In the genomic region with DNA sequence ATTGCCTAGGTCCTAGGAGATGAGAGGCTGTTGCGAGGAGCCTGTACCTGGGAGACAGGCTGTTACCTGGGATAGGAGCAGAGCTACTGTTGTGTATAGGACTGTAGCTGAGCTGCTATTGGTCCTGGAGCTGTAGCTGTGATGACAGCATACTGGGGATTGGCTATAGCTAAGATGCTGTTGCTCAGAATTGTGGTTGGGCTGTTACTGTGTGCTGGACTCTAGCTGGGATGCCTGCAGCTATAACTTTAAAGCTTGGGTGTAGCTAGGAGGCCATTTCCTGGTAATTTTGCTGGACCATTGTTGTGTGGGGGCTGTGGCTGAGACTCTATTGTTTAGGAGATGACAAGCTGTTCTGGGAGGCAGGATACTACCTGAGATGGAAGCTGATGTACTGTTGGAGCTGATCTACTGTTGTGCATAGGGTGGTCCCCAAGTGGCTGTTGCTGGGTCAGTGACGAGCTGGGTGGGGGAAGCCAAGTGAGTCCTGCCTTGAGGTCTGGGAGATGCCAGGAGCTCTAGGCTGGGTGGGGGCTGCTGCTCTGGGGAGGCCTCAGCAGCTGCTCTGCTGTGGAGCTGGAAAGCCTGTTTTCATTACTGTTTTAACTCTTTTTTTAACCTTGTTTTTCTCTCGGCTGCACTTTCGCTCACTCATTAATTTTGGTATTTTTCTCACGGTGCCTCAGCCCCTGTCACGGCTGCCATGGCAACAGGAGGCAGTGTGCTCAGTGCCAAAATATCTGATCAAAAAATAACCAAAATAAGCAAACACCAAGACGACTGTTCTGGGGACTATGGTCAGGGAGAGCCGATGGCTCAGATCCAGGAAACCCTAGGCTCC, we compare ENCODE assay signal across 12 cellular contexts.
DNase-seq lines count a peak whose midpoint lies in the region; ATAC-seq lines count a peak whose summit lies in the region.
"Had no signal": no experiment of that assay in that cellular context is flagged by ENCODE, and none has a peak within 500 bp of the region (broad histone marks: within the 10 kb centered on the region; RNA-seq: fewer than 3 reads in every experiment).

No MANE protein-coding gene starts in this region.

- no peak overlapping the region for H3K27ac ChIP-seq in HUES6 (ENCODE audit: low read depth, low read length)
- H3K27ac ChIP-seq: SJCRH30 had no signal

- H3K4me3 Mint-ChIP-seq in central memory CD8-positive, alpha-beta T cell, result no peak overlapping the region
- H3K4me3 Mint-ChIP-seq: activated CD4-positive, alpha-beta T cell treated with anti-CD3 and anti-CD28 coated beads for 36 hours had no signal

- H3K9ac ChIP-seq in HUES6 (ENCODE audit: low read length), result no peak overlapping the region

- H3K36me3 ChIP-seq in HUES6 (ENCODE audit: control insufficient read depth, insufficient read depth, low read length), result no peaks in the 10 kb centered on the region
- H3K36me3 ChIP-seq: SJCRH30 had no signal

- no peaks in the 10 kb centered on the region for H3K9me3 ChIP-seq in HUES6 (ENCODE audit: control insufficient read depth, insufficient read depth, low read depth, low read length)
- H3K9me3 ChIP-seq: SJCRH30 had no signal

- H3K27ac Mint-ChIP-seq in central memory CD8-positive, alpha-beta T cell (ENCODE audit: low read depth), result peak overlapping the region; percentile 23
- H3K27ac Mint-ChIP-seq: activated CD4-positive, alpha-beta T cell treated with anti-CD3 and anti-CD28 coated beads for 36 hours had no signal

- H3K36me3 Mint-ChIP-seq in central memory CD8-positive, alpha-beta T cell (ENCODE audit: insufficient read depth), result no peaks in the 10 kb centered on the region

- H3K9me3 Mint-ChIP-seq in central memory CD8-positive, alpha-beta T cell, result no peaks in the 10 kb centered on the region

- no peak for ATAC-seq in central memory CD8-positive, alpha-beta T cell (replicated peaks; ENCODE audit: extremely low read depth, poor library complexity, severe bottlenecking)
- ATAC-seq: activated CD4-positive, alpha-beta T cell treated with anti-CD3 and anti-CD28 coated beads for 36 hours had no signal

- no peak for DNase-seq in central memory CD8-positive, alpha-beta T cell (ENCODE audit: low spot score in 2 of 2)
- peak; percentile 76 for DNase-seq in islet precursor cell
- peak; percentile 71 for DNase-seq in superior temporal gyrus (ENCODE audit: extremely low spot score)
- DNase-seq in AG08396 (ENCODE audit: low spot score), result no peak
- DNase-seq in stimulated activated CD4-positive, alpha-beta T cell treated with anti-CD3 and anti-CD28 coated beads, Interleukin-15, amount 100 ng/mL, for 24 hours, result no peak
- no peak for DNase-seq in medulla oblongata (ENCODE audit: extremely low spot score)
- DNase-seq: activated CD4-positive, alpha-beta T cell treated with anti-CD3 and anti-CD28 coated beads for 36 hours; DMS 273 treated with DMSO at 0.1 percent for 48 hours; NCI-H2107; SJCRH30; stimulated activated CD4-positive, alpha-beta T cell treated with anti-CD3 and anti-CD28 coated beads, Interleukin-4, amount 100 ng/mL, for 1 hour had no signal

- H3K4me1 ChIP-seq in HUES6 (ENCODE audit: control insufficient read depth, insufficient read depth, low read length), result peaks cover 49% of the 10 kb centered on the region

- peak overlapping the region; percentile 59 for H3K4me3 ChIP-seq in HUES6 (ENCODE audit: low read depth, low read length)
- H3K4me3 ChIP-seq: SJCRH30 had no signal

- H3K27me3 ChIP-seq in HUES6 (ENCODE audit: control insufficient read depth, insufficient read depth, low read length), result peaks cover 66% of the 10 kb centered on the region

- peaks cover 88% of the 10 kb centered on the region for H3K27me3 Mint-ChIP-seq in central memory CD8-positive, alpha-beta T cell

- peaks cover 30% of the 10 kb centered on the region for H3K4me1 Mint-ChIP-seq in central memory CD8-positive, alpha-beta T cell

Comparison
In these comparisons a context has a peak if more than half of its experiments do, and no peak if none do; other contexts are left out.
1. DNase-seq: peak in islet precursor cell (single experiment) and superior temporal gyrus (single experiment); none in central memory CD8-positive, alpha-beta T cell (0 of 2), AG08396 (single experiment), stimulated activated CD4-positive, alpha-beta T cell treated with anti-CD3 and anti-CD28 coated beads, Interleukin-15, amount 100 ng/mL, for 24 hours (single experiment) and medulla oblongata (single experiment).